ENCODE assay signal across 2 cellular contexts in genomic region chr4:155392486-155393184, GRCh38.
TF ChIP-seq lines count a peak whose summit lies in the region.

No MANE protein-coding gene starts in this region.

TF ChIP-seq in HepG2, 621 proteins besides CTCF, POLR2A, EP300 and RAD21 (continued from another document):
- TF ChIP-seq PAXIP1 (CRISPR knock-in tag; conservative IDR thresholded peaks at IDR 0.05): no peak

TF ChIP-seq in SK-N-SH, 30 proteins besides CTCF, POLR2A, EP300 and RAD21 (continued from another document):
- TF ChIP-seq RXRA (IDR thresholded peaks at IDR 0.05; ENCODE audit: borderline replicate concordance, low read depth): no peak
- TF ChIP-seq JUND (IDR thresholded peaks at IDR 0.05): peak; percentile 26; the same call in 1 of the 2 replicates
